In the genomic region with DNA sequence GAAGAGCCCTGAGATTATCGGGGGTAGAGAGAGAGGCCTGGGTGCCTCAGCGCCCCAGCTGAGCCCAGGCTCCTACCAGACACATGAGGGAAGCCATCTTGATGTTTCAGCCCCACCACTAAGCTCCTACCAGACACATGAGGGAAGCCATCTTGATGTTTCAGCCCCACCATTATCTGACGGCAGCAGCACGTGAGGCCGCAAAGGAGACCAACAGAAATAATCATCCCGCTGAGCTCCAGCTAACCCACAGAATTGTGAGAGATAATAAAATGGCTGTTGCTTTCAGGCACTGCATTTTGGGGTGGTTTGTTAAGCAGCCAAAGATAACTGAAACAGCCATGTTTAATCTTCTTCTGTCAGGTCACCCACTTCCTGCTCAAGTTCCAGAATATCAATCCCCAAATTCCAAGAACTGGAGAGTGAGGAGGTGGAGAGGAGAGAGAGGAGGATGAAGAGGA, we compare ENCODE assay signal across 1 cellular context.
TF ChIP-seq lines count a peak whose summit lies in the region.

No MANE protein-coding gene starts in this region.

TF ChIP-seq in H1, 55 proteins besides CTCF, POLR2A, EP300 and RAD21:
- TF ChIP-seq SP1 (IDR thresholded peaks at IDR 0.05; ENCODE audit: low read depth, low read length) (no peak), SRF (IDR thresholded peaks at IDR 0.05; ENCODE audit: low read depth, low read length) (no peak), GABPA (IDR thresholded peaks at IDR 0.05; ENCODE audit: borderline replicate concordance, insufficient read depth, low read length) (no peak), JUN (IDR thresholded peaks at IDR 0.05; ENCODE audit: low read depth, low read length) (no peak), TEAD4 (IDR thresholded peaks at IDR 0.05; ENCODE audit: low read depth, low read length) (no peak), POLR2AphosphoS5 (IDR thresholded peaks at IDR 0.05; ENCODE audit: low read depth, low read length) (no peak), KDM5A (IDR thresholded peaks at IDR 0.05; ENCODE audit: low read length) (no peak), HDAC2 (IDR thresholded peaks at IDR 0.05; ENCODE audit: borderline replicate concordance in 1 of 2, low read depth in 2 of 2, low read length in 2 of 2) (no peak), NANOG (IDR thresholded peaks at IDR 0.05; ENCODE audit: insufficient read depth, low read depth, low read length, poor library complexity, severe bottlenecking) (no peak), CHD2 (IDR thresholded peaks at IDR 0.05; ENCODE audit: low read length) (no peak), RBBP5 (IDR thresholded peaks at IDR 0.05; ENCODE audit: borderline replicate concordance, low read depth, low read length) (no peak), SAP30 (IDR thresholded peaks at IDR 0.05; ENCODE audit: insufficient read depth, insufficient replicate concordance, low read length) (no peak), EGR1 (IDR thresholded peaks at IDR 0.05; ENCODE audit: borderline replicate concordance, low read depth, low read length) (no peak), SIX5 (IDR thresholded peaks at IDR 0.05; ENCODE audit: low read depth, low read length) (no peak), GTF2F1 (IDR thresholded peaks at IDR 0.05; ENCODE audit: borderline replicate concordance, low read depth, low read length) (no peak)
